9 cellular contexts compared by ENCODE assay signal in genomic region chr6:83057705-83058321, GRCh38. TPM values are rescaled to one million over a fixed set of nuclear protein-coding genes. Genes with fewer than 3 reads are reported as not detected.
DNase-seq lines count a peak whose midpoint lies in the region; ATAC-seq and TF ChIP-seq lines count a peak whose summit lies in the region.
"Had no signal": no experiment of that assay in that cellular context is flagged by ENCODE, and none has a peak within 500 bp of the region (broad histone marks: within the 10 kb centered on the region; RNA-seq: fewer than 3 reads in every experiment).

No MANE protein-coding gene starts in this region.

- H3K36me3 Mint-ChIP-seq in brain = peaks cover 14% of the 10 kb centered on the region

- H3K4me3 Mint-ChIP-seq in brain = no peak overlapping the region
- H3K4me3 Mint-ChIP-seq: activated naive CD8-positive, alpha-beta T cell treated with anti-CD3 and anti-CD28 coated beads, Interleukin-2, amount 10 ng/mL, durations not matched to agents 7 days and 5 days had no signal

- H3K4me1 Mint-ChIP-seq in brain = peaks cover 35% of the 10 kb centered on the region

- H3K27me3 Mint-ChIP-seq in brain = no peaks in the 10 kb centered on the region
- H3K27me3 Mint-ChIP-seq: activated naive CD8-positive, alpha-beta T cell treated with anti-CD3 and anti-CD28 coated beads, Interleukin-2, amount 10 ng/mL, durations not matched to agents 7 days and 5 days had no signal

- intact Hi-C loops in uterus (cut with DNase I; ENCODE audit: low total_unique reads) = no loop called here

- TF ChIP-seq CTCF in brain (conservative IDR thresholded peaks at IDR 0.05) = peak; percentile 83 to 92
- peak; percentile 37 to 53 (median 43) for TF ChIP-seq CTCF in uterus (IDR thresholded peaks at IDR 0.05)

- peak; percentile 38 for DNase-seq in NCI-H2029 (lab: John Stamatoyannopoulos, UW)
- DNase-seq in NCI-H2029 treated with DMSO at 0.1 percent for 48 hours (lab: John Stamatoyannopoulos, UW) = no peak
- DNase-seq in NCI-H526 (lab: John Stamatoyannopoulos, UW) = peak; percentile 43 to 74
- peak; percentile 71 for DNase-seq in kidney tubule cell (ENCODE audit: low spot score)
- no peak for DNase-seq in uterus
- DNase-seq: activated naive CD8-positive, alpha-beta T cell treated with anti-CD3 and anti-CD28 coated beads, Interleukin-2, amount 10 ng/mL, durations not matched to agents 7 days and 5 days had no signal

- ATAC-seq in GM19372 (IDR thresholded peaks at IDR 0.05; ENCODE audit: low read depth, unreplicated experiment) (peak; percentile 66), HG03175 (IDR thresholded peaks at IDR 0.05; ENCODE audit: unreplicated experiment) (peak; percentile 73)

- H3K4me3 ChIP-seq in uterus = no peak overlapping the region

- TF ChIP-seq POLR2A in uterus (IDR thresholded peaks at IDR 0.05) = no peak

- H3K9me3 Mint-ChIP-seq in brain = no peaks in the 10 kb centered on the region
- H3K9me3 Mint-ChIP-seq: activated naive CD8-positive, alpha-beta T cell treated with anti-CD3 and anti-CD28 coated beads, Interleukin-2, amount 10 ng/mL, durations not matched to agents 7 days and 5 days had no signal

- H3K27me3 ChIP-seq in uterus = no peaks in the 10 kb centered on the region

- H3K27ac Mint-ChIP-seq in brain = peak overlapping the region in 1 of 5 experiments; percentile 16
- H3K27ac Mint-ChIP-seq: activated naive CD8-positive, alpha-beta T cell treated with anti-CD3 and anti-CD28 coated beads, Interleukin-2, amount 10 ng/mL, durations not matched to agents 7 days and 5 days had no signal

- H3K9me3 ChIP-seq in uterus = no peaks in the 10 kb centered on the region

- H3K27ac ChIP-seq in uterus = no peak overlapping the region

- no peaks in the 10 kb centered on the region for H3K36me3 ChIP-seq in uterus

- no peaks in the 10 kb centered on the region for H3K4me1 ChIP-seq in uterus

RNA-seq across cellular contexts. Expression of gene UBE3D, which starts 7.8 kb away (rescaled TPM):
- 7.9 TPM for polyA plus RNA-seq in brain (ENCODE audit: insufficient read depth, low read depth, low replicate concordance)
- 10 to 100 TPM in 2 of 4 donors, 1 to 10 TPM in 2; 8.9 to 20.5 (median 13.1) TPM for total RNA-seq in uterus

RNA-seq across cellular contexts. Expression of gene DOP1A, which starts 9.7 kb away (rescaled TPM):
- 7.1 TPM for polyA plus RNA-seq in brain (ENCODE audit: insufficient read depth, low read depth, low replicate concordance)
- total RNA-seq in uterus = 10 to 100 TPM; 12.9 to 88.8 (median 31.7) TPM

Comparison
In these comparisons a context has a peak if more than half of its experiments do, and no peak if none do; other contexts are left out.
1. DNase-seq: peak in NCI-H2029 (single experiment), NCI-H526 (2 of 2) and kidney tubule cell (single experiment); none in NCI-H2029 treated with DMSO at 0.1 percent for 48 hours (single experiment) and uterus (0 of 2).